Comparison of ENCODE assay signal across 23 cellular contexts in genomic region chr3:64956619-64957018, GRCh38.
DNase-seq lines count a peak whose midpoint lies in the region; ATAC-seq, FAIRE-seq and TF ChIP-seq lines count a peak whose summit lies in the region.
"Had no signal": no experiment of that assay in that cellular context is flagged by ENCODE, and none has a peak within 500 bp of the region (broad histone marks: within the 10 kb centered on the region; RNA-seq: fewer than 3 reads in every experiment).

No MANE protein-coding gene starts in this region.

- H3K9me3 ChIP-seq in heart left ventricle (no peaks in the 10 kb centered on the region), right atrium auricular region (no peaks in the 10 kb centered on the region), astrocyte (ENCODE audit: insufficient read depth, low read depth, low read length) (no peaks in the 10 kb centered on the region), gastrocnemius medialis (no peaks in the 10 kb centered on the region), uterus (no peaks in the 10 kb centered on the region)
- H3K9me3 ChIP-seq: HAP-1, MG63 had no signal

- H3K4me3 Mint-ChIP-seq in astrocyte (ENCODE audit: unreplicated experiment) (no peak overlapping the region), type B pancreatic cell (peak overlapping the region; percentile 59)
- H3K4me3 Mint-ChIP-seq: HFFc6 had no signal

- H3K27me3 Mint-ChIP-seq in astrocyte (ENCODE audit: low read depth, unreplicated experiment) = no peaks in the 10 kb centered on the region
- H3K27me3 Mint-ChIP-seq in type B pancreatic cell = peaks cover 10% of the 10 kb centered on the region

- H3K4me1 ChIP-seq in heart left ventricle (peaks cover 0 to 24% (median 8%) of the 10 kb centered on the region in 12 donors), right atrium auricular region (peaks cover 0 to 25% of the 10 kb centered on the region in 2 donors), astrocyte (ENCODE audit: insufficient read depth, low read length) (no peaks in the 10 kb centered on the region), gastrocnemius medialis (peaks cover 14 to 22% of the 10 kb centered on the region in 2 donors), uterus (no peaks in the 10 kb centered on the region)
- H3K4me1 ChIP-seq: HAP-1 had no signal

- H2AFZ ChIP-seq in astrocyte (ENCODE audit: low read depth, low read length) = no peak overlapping the region
- H2AFZ ChIP-seq: PC-9 had no signal

- H3K4me3 ChIP-seq in heart left ventricle (no peak overlapping the region), right atrium auricular region (no peak overlapping the region), astrocyte (ENCODE audit: insufficient read depth, low read depth, low read length) (no peak overlapping the region), gastrocnemius medialis (no peak overlapping the region), uterus (no peak overlapping the region)
- H3K4me3 ChIP-seq: HAP-1, MG63, PC-9, SK-N-MC had no signal

- peak; percentile 13 for FAIRE-seq in astrocyte (lab: Jason Lieb, UNC)
- FAIRE-seq: G401.6, HTR-8/SVneo had no signal

- H3K9ac ChIP-seq in astrocyte (ENCODE audit: low read length) = no peak overlapping the region

- H3K79me2 ChIP-seq in astrocyte (ENCODE audit: insufficient read depth, low read length) = no peaks in the 10 kb centered on the region

- intact Hi-C loops in heart left ventricle (cut with DNase I) = loop anchor here in 1 of 10 donors (5.0 kb wide), 1 partner anchor 269 kb away; the partner anchor contains the start of gene ADAMTS9
- intact Hi-C loops in gastrocnemius medialis (cut with DNase I; ENCODE audit: low total_unique reads) = no loop called here
- intact Hi-C loops in uterus (cut with DNase I; ENCODE audit: low total_unique reads) = no loop called here

- H4K20me1 ChIP-seq in astrocyte (ENCODE audit: insufficient read depth, low read length) = no peaks in the 10 kb centered on the region

- H3K27me3 ChIP-seq in heart left ventricle (no peaks in the 10 kb centered on the region), right atrium auricular region (no peaks in the 10 kb centered on the region), astrocyte (ENCODE audit: insufficient read depth, low read length) (no peaks in the 10 kb centered on the region), gastrocnemius medialis (no peaks in the 10 kb centered on the region), uterus (no peaks in the 10 kb centered on the region)
- H3K27me3 ChIP-seq: MG63 had no signal

- no peak for TF ChIP-seq POLR2A in heart left ventricle (IDR thresholded peaks at IDR 0.05)
- no peak for TF ChIP-seq POLR2A in gastrocnemius medialis (IDR thresholded peaks at IDR 0.05)
- no peak for TF ChIP-seq POLR2A in uterus (IDR thresholded peaks at IDR 0.05)

- H3K27ac Mint-ChIP-seq in astrocyte (ENCODE audit: unreplicated experiment) (no peak overlapping the region), type B pancreatic cell (no peak overlapping the region)
- H3K27ac Mint-ChIP-seq: HFFc6 had no signal

- ATAC-seq in heart left ventricle = no peak
- ATAC-seq in gastrocnemius medialis = no peak
- ATAC-seq in GM21526 (IDR thresholded peaks at IDR 0.05; ENCODE audit: low FRiP score, unreplicated experiment) = no peak

- TF ChIP-seq CTCF in heart left ventricle (IDR thresholded peaks at IDR 0.05) (no peak), right atrium auricular region (IDR thresholded peaks at IDR 0.05) (no peak), astrocyte (IDR thresholded peaks at IDR 0.05; ENCODE audit: insufficient read depth, low read depth, low read length) (no peak), gastrocnemius medialis (IDR thresholded peaks at IDR 0.05 in 4 of 5, conservative IDR thresholded peaks at IDR 0.05 in 1 of 5) (no peak), type B pancreatic cell (conservative IDR thresholded peaks at IDR 0.05) (no peak), uterus (IDR thresholded peaks at IDR 0.05) (no peak)

- peaks cover 2% of the 10 kb centered on the region for H3K4me1 Mint-ChIP-seq in astrocyte (ENCODE audit: low read depth, unreplicated experiment)
- H3K4me1 Mint-ChIP-seq in type B pancreatic cell (ENCODE audit: unreplicated experiment) = peaks cover 27% of the 10 kb centered on the region

- H3K4me2 ChIP-seq in astrocyte (ENCODE audit: low read length) = no peak overlapping the region
- H3K4me2 ChIP-seq: PC-9 had no signal

- WGBS in heart left ventricle, 4 donors = 47 to 68% (median 58%) methylated on average over 5 of the region's 5 CpGs

- no peak for DNase-seq in heart left ventricle
- no peak for DNase-seq in right atrium auricular region (ENCODE audit: low spot score)
- DNase-seq in astrocyte (ENCODE audit: low read depth) = no peak
- no peak for DNase-seq in gastrocnemius medialis
- no peak for DNase-seq in type B pancreatic cell (ENCODE audit: extremely low spot score, unreplicated experiment)
- DNase-seq in uterus = no peak
- DNase-seq: GOT3, HFFc6, KBM-7, MG63, NCI-H1105 treated with DMSO at 0.1 percent for 48 hours, NCI-H146, NCI-H2029, NCI-H446, NCI-H524 treated with DMSO at 0.1 percent for 48 hours, NCI-H774, PC-9, SHP77 treated with DMSO at 0.1 percent for 48 hours had no signal

- H3K27ac ChIP-seq in heart left ventricle = peak overlapping the region in 7 of 12 donors; percentile 2 to 35 (median 11)
- peak overlapping the region in 1 of 2 donors; percentile 20 for H3K27ac ChIP-seq in right atrium auricular region
- H3K27ac ChIP-seq in astrocyte (ENCODE audit: low read depth, low read length) = no peak overlapping the region
- peak overlapping the region in 3 of 4 donors; percentile 33 to 41 (median 39) for H3K27ac ChIP-seq in gastrocnemius medialis
- H3K27ac ChIP-seq in uterus = peak overlapping the region in 1 of 2 donors; percentile 58
- H3K27ac ChIP-seq: PC-9, SK-N-MC had no signal

- peaks cover 3% of the 10 kb centered on the region for H3K9me3 Mint-ChIP-seq in astrocyte (ENCODE audit: unreplicated experiment)
- no peaks in the 10 kb centered on the region for H3K9me3 Mint-ChIP-seq in type B pancreatic cell

- in situ Hi-C loops in gastrocnemius medialis (cut with MboI; ENCODE audit: low sequenced_read_pairs in 4 of 4) = no loop called here

- H3K36me3 Mint-ChIP-seq in astrocyte (ENCODE audit: low read depth, unreplicated experiment) (no peaks in the 10 kb centered on the region), type B pancreatic cell (no peaks in the 10 kb centered on the region)

- H3K36me3 ChIP-seq in heart left ventricle (no peaks in the 10 kb centered on the region), right atrium auricular region (no peaks in the 10 kb centered on the region), astrocyte (ENCODE audit: insufficient read depth, low read length) (no peaks in the 10 kb centered on the region), gastrocnemius medialis (no peaks in the 10 kb centered on the region), uterus (no peaks in the 10 kb centered on the region)
- H3K36me3 ChIP-seq: HAP-1, MG63 had no signal
